Comparison of ENCODE assay signal across 15 cellular contexts in the genomic region with DNA sequence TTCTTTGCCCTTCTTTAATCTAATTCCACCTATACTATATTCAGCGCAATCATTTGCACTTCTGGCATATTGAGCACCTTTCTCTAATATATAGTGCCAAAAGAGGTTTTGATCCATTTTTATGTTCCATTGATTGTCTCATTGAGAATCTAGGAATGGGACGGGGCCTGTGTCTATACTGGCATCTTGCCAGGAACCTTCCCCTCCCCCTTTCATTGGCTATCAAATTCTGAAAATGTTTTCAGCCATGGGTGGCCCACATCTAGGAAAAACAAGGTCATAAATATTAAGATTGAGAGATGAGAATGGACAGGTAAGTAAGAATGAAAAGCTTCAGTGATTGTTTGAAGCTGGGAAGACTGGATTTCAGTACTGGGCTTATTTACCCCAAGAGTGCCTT.
"Had no signal": no experiment of that assay in that cellular context is flagged by ENCODE, and none has a peak within 500 bp of the region (broad histone marks: within the 10 kb centered on the region; RNA-seq: fewer than 3 reads in every experiment).

No MANE protein-coding gene starts in this region.

- DNase-seq: activated B cell treated with CpG ODN at 0.5 μM for 24 hours; activated CD4-positive, alpha-beta T cell treated with anti-CD3 and anti-CD28 coated beads, Interleukin-2, amount 50 U/mL, for 1 hour; activated effector memory CD4-positive, alpha-beta T cell treated with Interleukin-2 at 50 U/mL for 16 hours; activated naive CD4-positive, alpha-beta T cell treated with anti-CD3 and anti-CD28 coated beads, Interleukin-2, amount 50 U/mL, for 16 hours; cortex of kidney; effector memory CD4-positive, alpha-beta T cell; heart left ventricle; mucosa of descending colon; naive thymus-derived CD4-positive, alpha-beta T cell; ovary; spleen; thyroid gland had no signal

- H3K27ac Mint-ChIP-seq: activated B cell treated with CpG ODN at 0.5 μM for 24 hours; naive thymus-derived CD4-positive, alpha-beta T cell had no signal

- H3K9me3 Mint-ChIP-seq: central memory CD8-positive, alpha-beta T cell had no signal

- H3K27ac ChIP-seq: ovary, thyroid gland had no signal

- H3K27me3 Mint-ChIP-seq: activated B cell treated with CpG ODN at 0.5 μM for 24 hours; central memory CD8-positive, alpha-beta T cell; naive thymus-derived CD4-positive, alpha-beta T cell had no signal

- H3K36me3 ChIP-seq: ovary had no signal

- H3K4me3 ChIP-seq: heart left ventricle, mucosa of descending colon, ovary, spleen, thyroid gland had no signal

- H3K9me3 ChIP-seq: mucosa of descending colon, ovary, thyroid gland had no signal

- H3K4me3 Mint-ChIP-seq: activated B cell treated with CpG ODN at 0.5 μM for 24 hours; central memory CD8-positive, alpha-beta T cell; naive thymus-derived CD4-positive, alpha-beta T cell had no signal

- ATAC-seq: heart left ventricle; left lobe of liver; mucosa of descending colon; naive thymus-derived CD4-positive, alpha-beta T cell; sciatic nerve had no signal

- H3K27me3 ChIP-seq: heart left ventricle, ovary, spleen, thyroid gland had no signal
